In genomic region chr18:44733069-44733753, GRCh38 we compare ENCODE assay signal across 8 cellular contexts. TPM values are rescaled to one million over a fixed set of nuclear protein-coding genes. Genes with fewer than 3 reads are reported as not detected.
DNase-seq lines count a peak whose midpoint lies in the region; ATAC-seq, FAIRE-seq and TF ChIP-seq lines count a peak whose summit lies in the region.

No MANE protein-coding gene starts in this region.

- no peak for ATAC-seq in HG03378 (IDR thresholded peaks at IDR 0.05; ENCODE audit: unreplicated experiment)

- no peak for FAIRE-seq in D721Med (lab: Jason Lieb, UNC)

- in situ Hi-C loops in G401 (cut with HindIII; ENCODE audit: low sequenced_read_pairs) = no loop called here

- no peak for TF ChIP-seq CTCF in GM20000 (IDR thresholded peaks at IDR 0.05; ENCODE audit: extremely low read depth, missing control alignments)
- no peak for TF ChIP-seq CTCF in D721Med (IDR thresholded peaks at IDR 0.05; ENCODE audit: insufficient read depth, missing control alignments)

- DNase-seq in G401 (ENCODE audit: low spot score) (peak; percentile 75), OCI-M1 (lab: John Stamatoyannopoulos, UW) (peak; percentile 83), cerebellum (ENCODE audit: low spot score) (peak; percentile 45), pons (ENCODE audit: low spot score) (peak; percentile 64), GM20000 (ENCODE audit: low spot score) (no peak), NCI-H345 (lab: John Stamatoyannopoulos, UW) (no peak), D721Med (ENCODE audit: insufficient read length, low spot score) (no peak)

RNA-seq across cellular contexts. Expression of gene SETBP1, which starts 52.5 kb away (rescaled TPM):
- total RNA-seq in G401 (2014; rRNA removed; shearing (Covaris generic)) = not detected in 2 replicates
- 46.3 TPM for total RNA-seq in cerebellum

Comparison
In these comparisons a context has a peak if more than half of its experiments do, and no peak if none do; other contexts are left out.
1. DNase-seq: peak in G401 (single experiment), OCI-M1 (single experiment), cerebellum (single experiment) and pons (single experiment); none in GM20000 (single experiment), NCI-H345 (single experiment) and D721Med (single experiment).
2. RNA of gene SETBP1, which starts 52.5 kb away (total RNA-seq): 46.3 TPM in cerebellum (single experiment); not detected in G401; every median in the first group is over 10 times any median in the second.